Comparison of ENCODE assay signal across 1 cellular context in genomic region chr5:180868960-180869359, GRCh38.
TF ChIP-seq lines count a peak whose summit lies in the region.

No MANE protein-coding gene starts in this region.

TF ChIP-seq in HepG2, 621 proteins besides CTCF, POLR2A, EP300 and RAD21 (continued from another document):
- TF ChIP-seq MIER3 (CRISPR knock-in tag; IDR thresholded peaks at IDR 0.05; ENCODE audit: borderline replicate concordance) (no peak), ZBTB42 (CRISPR knock-in tag; IDR thresholded peaks at IDR 0.05) (no peak), ZMAT3 (CRISPR knock-in tag; conservative IDR thresholded peaks at IDR 0.05) (no peak), MAFK (conservative IDR thresholded peaks at IDR 0.05 in 1 of 2, IDR thresholded peaks at IDR 0.05 in 1 of 2; ENCODE audit: low read length in 2 of 2) (no peak), JUN (CRISPR knock-in tag; IDR thresholded peaks at IDR 0.05) (no peak), HMGXB4 (CRISPR knock-in tag; IDR thresholded peaks at IDR 0.05; ENCODE audit: borderline replicate concordance in 1 of 2, low read depth in 1 of 2) (0 out of 4 replicates have a peak, but pooled peaks of 1 of the 2 experiments have one; percentile 18), ZNF615 (CRISPR knock-in tag; IDR thresholded peaks at IDR 0.05; ENCODE audit: borderline replicate concordance) (no peak), TAF15 (IDR thresholded peaks at IDR 0.05; ENCODE audit: low read depth, low read length, poor library complexity, severe bottlenecking) (no peak), POGZ (CRISPR knock-in tag; IDR thresholded peaks at IDR 0.05) (no peak), NR1H2 (CRISPR knock-in tag; IDR thresholded peaks at IDR 0.05; ENCODE audit: borderline replicate concordance, low read depth) (no peak), ZNF614 (CRISPR knock-in tag; IDR thresholded peaks at IDR 0.05; ENCODE audit: borderline replicate concordance) (no peak)
